ENCODE assay signal across 19 cellular contexts in genomic region chr4:7419961-7420660, GRCh38. TPM values are rescaled to one million over a fixed set of nuclear protein-coding genes. Genes with fewer than 3 reads are reported as not detected.
DNase-seq lines count a peak whose midpoint lies in the region; ATAC-seq and TF ChIP-seq lines count a peak whose summit lies in the region.
"Had no signal": no experiment of that assay in that cellular context is flagged by ENCODE, and none has a peak within 500 bp of the region (broad histone marks: within the 10 kb centered on the region; RNA-seq: fewer than 3 reads in every experiment).

No MANE protein-coding gene starts in this region.

- H3K9me3 Mint-ChIP-seq in activated CD4-positive, alpha-beta T cell treated with anti-CD3 and anti-CD28 coated beads, Interleukin-2, amount 10 ng/mL, durations not matched to agents 24 days and 14 days = peaks cover 13% of the 10 kb centered on the region

- H3K4me3 Mint-ChIP-seq in activated CD4-positive, alpha-beta T cell treated with anti-CD3 and anti-CD28 coated beads, Interleukin-2, amount 10 ng/mL, durations not matched to agents 24 days and 14 days = no peak overlapping the region
- H3K4me3 Mint-ChIP-seq: mesothelial cell of epicardium, nephron progenitor cell had no signal

- H3K79me2 ChIP-seq in osteoblast (ENCODE audit: insufficient read depth, low read length) = no peaks in the 10 kb centered on the region

- intact Hi-C loops in ascending aorta (cut with DNase I) = no loop called here
- intact Hi-C loops in activated CD4-positive, alpha-beta T cell treated with anti-CD3 and anti-CD28 coated beads, Interleukin-2, amount 10 ng/mL, durations not matched to agents 24 days and 14 days (cut with micrococcal nuclease) = no loop called here

- H3K27me3 Mint-ChIP-seq in activated CD4-positive, alpha-beta T cell treated with anti-CD3 and anti-CD28 coated beads, Interleukin-2, amount 10 ng/mL, durations not matched to agents 24 days and 14 days = no peaks in the 10 kb centered on the region

- H3K4me2 ChIP-seq in osteoblast (ENCODE audit: insufficient read depth, low read length) = no peak overlapping the region
- H3K4me2 ChIP-seq: KMS-11 had no signal

- H3K36me3 Mint-ChIP-seq in activated CD4-positive, alpha-beta T cell treated with anti-CD3 and anti-CD28 coated beads, Interleukin-2, amount 10 ng/mL, durations not matched to agents 24 days and 14 days (ENCODE audit: low read depth) = no peaks in the 10 kb centered on the region
- H3K36me3 Mint-ChIP-seq: mesothelial cell of epicardium had no signal

- no peaks in the 10 kb centered on the region for H3K4me1 ChIP-seq in ascending aorta
- no peaks in the 10 kb centered on the region for H3K4me1 ChIP-seq in osteoblast (ENCODE audit: insufficient read depth, low read length)
- H3K4me1 ChIP-seq: gastrocnemius medialis had no signal

- no peak overlapping the region for H2AFZ ChIP-seq in osteoblast (ENCODE audit: low read length)

- H3K9me3 ChIP-seq in ascending aorta = no peaks in the 10 kb centered on the region
- H3K9me3 ChIP-seq in osteoblast (ENCODE audit: low read depth, low read length) = peaks cover 4% of the 10 kb centered on the region
- H3K9me3 ChIP-seq: gastrocnemius medialis had no signal

- DNase-seq in activated CD4-positive, CD25-positive, alpha-beta regulatory T cell treated with anti-CD3 and anti-CD28 coated beads, Interleukin-2, amount 50 U/mL, for 72 hours = peak; percentile 12
- no peak for DNase-seq in activated CD4-positive, CD25-positive, alpha-beta regulatory T cell (lab: John Stamatoyannopoulos, UW)
- DNase-seq in D341Med (ENCODE audit: low spot score) (peak; percentile 15), ascending aorta (ENCODE audit: low spot score in 2 of 2) (peak; percentile 1 to 28), osteoblast (ENCODE audit: insufficient read length, low spot score, missing footprints) (peak; percentile 46), GDM1 (lab: John Stamatoyannopoulos, UW) (no peak)
- DNase-seq in activated CD4-positive, alpha-beta T cell treated with anti-CD3 and anti-CD28 coated beads, Interleukin-2, amount 10 ng/mL, durations not matched to agents 24 days and 14 days = no peak
- DNase-seq: activated CD4-positive, alpha-beta T cell treated with anti-CD3 and anti-CD28 coated beads, Interleukin-2, amount 50 U/mL, for 48 hours; central memory CD4-positive, alpha-beta T cell; gastrocnemius medialis; GF-D8; NCI-H2081; nephron progenitor cell had no signal

- no peaks in the 10 kb centered on the region for H4K20me1 ChIP-seq in osteoblast (ENCODE audit: insufficient read depth, low read length)

- H3K27me3 ChIP-seq in ascending aorta (no peaks in the 10 kb centered on the region), osteoblast (ENCODE audit: insufficient read depth, low read length) (no peaks in the 10 kb centered on the region)
- H3K27me3 ChIP-seq: gastrocnemius medialis had no signal

- no peaks in the 10 kb centered on the region for H3K36me3 ChIP-seq in ascending aorta
- H3K36me3 ChIP-seq in osteoblast (ENCODE audit: insufficient read depth, low read length) = no peaks in the 10 kb centered on the region
- H3K36me3 ChIP-seq: gastrocnemius medialis had no signal

- ATAC-seq in GM21381 (IDR thresholded peaks at IDR 0.05; ENCODE audit: unreplicated experiment) = no peak
- ATAC-seq: gastrocnemius medialis, GM12878 had no signal

- TF ChIP-seq CTCF in ascending aorta (IDR thresholded peaks at IDR 0.05) (no peak), osteoblast (IDR thresholded peaks at IDR 0.05; ENCODE audit: extremely low read depth, low read depth, low read length) (no peak)

- H3K27ac ChIP-seq in ascending aorta = no peak overlapping the region
- no peak overlapping the region for H3K27ac ChIP-seq in osteoblast (ENCODE audit: low read depth, low read length)
- H3K27ac ChIP-seq: C4-2B, gastrocnemius medialis, KMS-11 had no signal

- H3K4me1 Mint-ChIP-seq in activated CD4-positive, alpha-beta T cell treated with anti-CD3 and anti-CD28 coated beads, Interleukin-2, amount 10 ng/mL, durations not matched to agents 24 days and 14 days = no peaks in the 10 kb centered on the region
- H3K4me1 Mint-ChIP-seq: mesothelial cell of epicardium had no signal

- H3K4me3 ChIP-seq in ascending aorta (no peak overlapping the region), osteoblast (ENCODE audit: insufficient read depth, low read length) (no peak overlapping the region)
- H3K4me3 ChIP-seq: gastrocnemius medialis, GM12878 had no signal

- no peak overlapping the region for H3K27ac Mint-ChIP-seq in activated CD4-positive, alpha-beta T cell treated with anti-CD3 and anti-CD28 coated beads, Interleukin-2, amount 10 ng/mL, durations not matched to agents 24 days and 14 days
- H3K27ac Mint-ChIP-seq: mesothelial cell of epicardium, nephron progenitor cell had no signal

RNA-seq across cellular contexts. Expression of gene PSAPL1, which starts 14.6 kb away (rescaled TPM):
- total RNA-seq in ascending aorta = not detected
- not detected in 2 replicates for total RNA-seq in osteoblast
- total RNA-seq in activated CD4-positive, alpha-beta T cell treated with anti-CD3 and anti-CD28 coated beads, Interleukin-2, amount 10 ng/mL, durations not matched to agents 24 days and 14 days = not detected in 2 replicates
- total RNA-seq: gastrocnemius medialis, GM12878, mesothelial cell of epicardium, pulmonary artery endothelial cell had no signal

Comparison
In these comparisons a context has a peak if more than half of its experiments do, and no peak if none do; other contexts are left out.
1. DNase-seq: peak in activated CD4-positive, CD25-positive, alpha-beta regulatory T cell treated with anti-CD3 and anti-CD28 coated beads, Interleukin-2, amount 50 U/mL, for 72 hours (single experiment), D341Med (single experiment), ascending aorta (2 of 2) and osteoblast (single experiment); none in activated CD4-positive, CD25-positive, alpha-beta regulatory T cell (0 of 4), GDM1 (single experiment) and activated CD4-positive, alpha-beta T cell treated with anti-CD3 and anti-CD28 coated beads, Interleukin-2, amount 10 ng/mL, durations not matched to agents 24 days and 14 days (single experiment).